12 cellular contexts compared by ENCODE assay signal in genomic region chr19:42178791-42179500, GRCh38. TPM values are rescaled to one million over a fixed set of nuclear protein-coding genes. Genes with fewer than 3 reads are reported as not detected.
A peak's percentile ranks its signal among the peaks of the same experiment; 100 is the strongest.
DNase-seq lines count a peak whose midpoint lies in the region; ATAC-seq, FAIRE-seq and TF ChIP-seq lines count a peak whose summit lies in the region.
"Had no signal": no experiment of that assay in that cellular context is flagged by ENCODE, and none has a peak within 500 bp of the region (broad histone marks: within the 10 kb centered on the region; RNA-seq: fewer than 3 reads in every experiment).

No MANE protein-coding gene starts in this region.

- no peak for TF ChIP-seq POLR2A in erythroblast (IDR thresholded peaks at IDR 0.05; ENCODE audit: low read length)

- no peak for DNase-seq in D721Med (ENCODE audit: insufficient read length, low spot score)
- DNase-seq in NCI-H1694 treated with DMSO at 0.1 percent for 48 hours (lab: John Stamatoyannopoulos, UW), result peak; percentile 8
- DNase-seq in erythroblast (lab: John Stamatoyannopoulos, UW), result peak; percentile 8 to 25
- no peak for DNase-seq in left colon
- DNase-seq in NCI-H345 treated with DMSO at 0.1 percent for 48 hours (lab: John Stamatoyannopoulos, UW; ENCODE audit: unreplicated experiment), result no peak
- no peak for DNase-seq in mucosa of gallbladder (ENCODE audit: low spot score)
- DNase-seq in SW480 (ENCODE audit: low spot score), result no peak
- DNase-seq: activated CD4-positive, alpha-beta T cell treated with anti-CD3 and anti-CD28 coated beads, Interleukin-2, amount 50 U/mL, for 1 hour; body of pancreas; NCI-H226 had no signal

- TF ChIP-seq CTCF in 22Rv1 (IDR thresholded peaks at IDR 0.05) (peak; percentile 22), D721Med (IDR thresholded peaks at IDR 0.05; ENCODE audit: insufficient read depth, missing control alignments) (peak; percentile 32)

- intact Hi-C loops in left colon (cut with DNase I, micrococcal nuclease), result no loop called here

- no peak for FAIRE-seq in D721Med (lab: Jason Lieb, UNC)

- no peak for ATAC-seq in left colon
- ATAC-seq: body of pancreas had no signal

- no peak overlapping the region for H3K27ac ChIP-seq in 22Rv1
- H3K27ac ChIP-seq: body of pancreas had no signal

RNA-seq across cellular contexts. Expression of gene DEDD2, which starts 38.5 kb away (rescaled TPM):
- 10 to 100 TPM; 20.5 to 42.2 TPM for total RNA-seq in left colon
- total RNA-seq in mucosa of gallbladder, result 35.0 TPM

RNA-seq across cellular contexts. Expression of gene ZNF526, which starts 41.2 kb away (rescaled TPM):
- total RNA-seq in left colon (1 to 10 TPM; 8.1 to 8.7 TPM), mucosa of gallbladder (12.1 TPM)

RNA-seq across cellular contexts. Expression of gene POU2F2, which starts 46.7 kb away (rescaled TPM):
- 1 to 10 TPM; 1.5 to 3.8 TPM for total RNA-seq in left colon
- total RNA-seq in mucosa of gallbladder, result 4.3 TPM
- total RNA-seq: G401 had no signal

Comparison
In these comparisons a context has a peak if more than half of its experiments do, and no peak if none do; other contexts are left out.
1. DNase-seq: peak in NCI-H1694 treated with DMSO at 0.1 percent for 48 hours (single experiment) and erythroblast (2 of 2); none in D721Med (single experiment), left colon (0 of 2), NCI-H345 treated with DMSO at 0.1 percent for 48 hours (single experiment), mucosa of gallbladder (single experiment) and SW480 (single experiment).